ENCODE assay signal across 12 cellular contexts in the genomic region with DNA sequence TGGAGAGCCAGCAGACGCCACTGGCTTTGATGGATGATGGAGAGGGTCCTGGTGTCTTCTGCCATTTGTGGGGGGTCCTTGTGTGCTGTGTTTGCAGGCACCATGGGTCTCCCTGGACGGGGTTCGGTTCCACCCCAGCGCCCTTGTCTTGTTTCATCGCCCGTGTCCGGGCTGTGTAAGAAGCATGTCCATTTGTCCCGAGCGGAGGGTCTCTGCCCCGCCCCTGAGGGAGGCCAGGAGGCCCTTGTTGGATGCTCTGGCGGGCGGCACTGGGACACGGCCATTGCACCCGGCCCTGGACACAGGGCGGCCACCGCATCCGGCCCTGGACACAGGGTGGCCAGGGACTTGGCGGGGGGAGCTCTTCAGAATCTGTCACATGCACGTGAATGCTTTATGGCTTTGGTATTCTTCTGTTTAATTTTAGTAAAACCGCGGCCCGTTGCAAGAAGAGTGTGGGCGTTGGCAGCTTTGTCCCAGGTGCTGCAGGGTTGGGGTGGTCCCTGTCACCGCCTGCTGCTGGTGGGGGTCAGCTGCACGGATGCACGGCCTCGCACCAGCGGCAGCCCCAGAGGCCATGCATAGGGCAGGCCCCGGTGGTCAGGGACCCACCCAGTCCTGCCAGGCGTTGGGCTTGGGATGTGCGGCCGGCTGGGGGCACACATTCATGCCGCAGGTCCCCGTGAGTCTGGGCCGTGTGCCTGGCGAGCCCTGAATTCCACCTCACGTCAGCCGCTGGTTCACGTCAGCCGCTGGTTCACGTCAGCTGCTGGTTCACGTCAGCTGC. TPM values are rescaled to one million over a fixed set of nuclear protein-coding genes. Genes with fewer than 3 reads are reported as not detected.
A peak's percentile ranks its signal among the peaks of the same experiment; 100 is the strongest.
DNase-seq lines count a peak whose midpoint lies in the region; ATAC-seq and TF ChIP-seq lines count a peak whose summit lies in the region.
"Had no signal": no experiment of that assay in that cellular context is flagged by ENCODE, and none has a peak within 500 bp of the region (broad histone marks: within the 10 kb centered on the region; RNA-seq: fewer than 3 reads in every experiment).

No MANE protein-coding gene starts in this region.

- H3K27me3 Mint-ChIP-seq in activated T-cell treated with anti-CD3 and anti-CD28 coated beads, Interleukin-2, amount 50 U/mL, for 24 hours: no peaks in the 10 kb centered on the region
- peaks cover 5 to 19% (median 15%) of the 10 kb centered on the region in 3 donors for H3K27me3 Mint-ChIP-seq in immature natural killer cell (ENCODE audit: low read depth in 3 of 3)
- no peaks in the 10 kb centered on the region for H3K27me3 Mint-ChIP-seq in stimulated activated naive CD8-positive, alpha-beta T cell treated with anti-CD3 and anti-CD28 coated beads, Interleukin-15, amount 100 ng/mL, for 72 hours

- peak overlapping the region; percentile 94 for H3K27ac Mint-ChIP-seq in activated T-cell treated with anti-CD3 and anti-CD28 coated beads, Interleukin-2, amount 50 U/mL, for 24 hours
- peak overlapping the region; percentile 96 to 100 (median 98) for H3K27ac Mint-ChIP-seq in immature natural killer cell
- H3K27ac Mint-ChIP-seq in stimulated activated naive CD8-positive, alpha-beta T cell treated with anti-CD3 and anti-CD28 coated beads, Interleukin-15, amount 100 ng/mL, for 72 hours: peak overlapping the region; percentile 96 to 97

- no peaks in the 10 kb centered on the region for H3K36me3 ChIP-seq in SU-DHL-6 (ENCODE audit: low read length)
- H3K36me3 ChIP-seq: Peyer's patch had no signal

- H3K27ac ChIP-seq in SU-DHL-6 (ENCODE audit: low read depth, low read length): peak overlapping the region; percentile 64

- intact Hi-C loops in sciatic nerve (cut with DNase I) (no loop called here), left colon (cut with DNase I, micrococcal nuclease) (no loop called here)

- TF ChIP-seq CTCF in SU-DHL-6 (IDR thresholded peaks at IDR 0.05; ENCODE audit: insufficient read depth, low read length, poor library complexity, severe bottlenecking): no peak

- H3K9me3 Mint-ChIP-seq in activated T-cell treated with anti-CD3 and anti-CD28 coated beads, Interleukin-2, amount 50 U/mL, for 24 hours: no peaks in the 10 kb centered on the region
- H3K9me3 Mint-ChIP-seq in immature natural killer cell: no peaks in the 10 kb centered on the region
- no peaks in the 10 kb centered on the region for H3K9me3 Mint-ChIP-seq in stimulated activated naive CD8-positive, alpha-beta T cell treated with anti-CD3 and anti-CD28 coated beads, Interleukin-15, amount 100 ng/mL, for 72 hours

- H3K9me2 ChIP-seq in SU-DHL-6 (replicated peaks; ENCODE audit: insufficient read depth, low read length): no peaks in the 10 kb centered on the region

- 0 out of 2 replicates have a peak, but pooled peaks cover 14% of the 10 kb centered on the region for H3F3A ChIP-seq in SU-DHL-6 (ENCODE audit: insufficient read depth)

- peaks cover 73% of the 10 kb centered on the region for H3K4me1 Mint-ChIP-seq in activated T-cell treated with anti-CD3 and anti-CD28 coated beads, Interleukin-2, amount 50 U/mL, for 24 hours (ENCODE audit: low read depth)
- H3K4me1 Mint-ChIP-seq in immature natural killer cell: peaks cover 76 to 82% of the 10 kb centered on the region in 2 donors
- peaks cover 77% of the 10 kb centered on the region for H3K4me1 Mint-ChIP-seq in stimulated activated naive CD8-positive, alpha-beta T cell treated with anti-CD3 and anti-CD28 coated beads, Interleukin-15, amount 100 ng/mL, for 72 hours

- H3K36me3 Mint-ChIP-seq in activated T-cell treated with anti-CD3 and anti-CD28 coated beads, Interleukin-2, amount 50 U/mL, for 24 hours (ENCODE audit: low read depth): peaks cover 21% of the 10 kb centered on the region
- peaks cover 0 to 3% (median 0%) of the 10 kb centered on the region in 3 donors for H3K36me3 Mint-ChIP-seq in immature natural killer cell

- no peak for DNase-seq in activated T-cell treated with anti-CD3 and anti-CD28 coated beads, Interleukin-2, amount 50 U/mL, for 24 hours
- DNase-seq in activated T-cell treated with anti-CD3 and anti-CD28 coated beads, Interleukin-2, amount 50 U/mL, for 1 hour: no peak
- DNase-seq in immature natural killer cell (no peak), sciatic nerve (ENCODE audit: low spot score) (no peak), left colon (no peak)
- DNase-seq in stimulated activated naive CD8-positive, alpha-beta T cell treated with anti-CD3 and anti-CD28 coated beads, Interleukin-15, amount 100 ng/mL, for 72 hours: no peak
- DNase-seq: NCI-H1417 treated with DMSO at 0.1 percent for 48 hours had no signal

- no peaks in the 10 kb centered on the region; the same call in 1 of the 2 replicates for H4K20me1 ChIP-seq in SU-DHL-6 (ENCODE audit: low read depth, low read length)

- no peak overlapping the region for H2AFZ ChIP-seq in SU-DHL-6 (ENCODE audit: low read depth, low read length, severe bottlenecking)

- no peaks in the 10 kb centered on the region for H3K79me2 ChIP-seq in SU-DHL-6 (ENCODE audit: insufficient read depth, low read length)

- peak overlapping the region; percentile 62 for H3K4me3 Mint-ChIP-seq in activated T-cell treated with anti-CD3 and anti-CD28 coated beads, Interleukin-2, amount 50 U/mL, for 24 hours
- H3K4me3 Mint-ChIP-seq in immature natural killer cell: peak overlapping the region; percentile 76 to 94 (median 85)
- peak overlapping the region; percentile 77 to 93 for H3K4me3 Mint-ChIP-seq in stimulated activated naive CD8-positive, alpha-beta T cell treated with anti-CD3 and anti-CD28 coated beads, Interleukin-15, amount 100 ng/mL, for 72 hours

- H3K4me3 ChIP-seq in SU-DHL-6 (ENCODE audit: insufficient read depth, low read length, poor library complexity, severe bottlenecking): no peak overlapping the region

- no peaks in the 10 kb centered on the region for H3K9me3 ChIP-seq in SU-DHL-6 (ENCODE audit: insufficient read depth, low read length)
- H3K9me3 ChIP-seq: Peyer's patch had no signal

- H3K4me2 ChIP-seq in SU-DHL-6 (ENCODE audit: low read depth, low read length, poor library complexity, severe bottlenecking): peak overlapping the region; percentile 34

- ATAC-seq in stimulated activated naive CD8-positive, alpha-beta T cell treated with anti-CD3 and anti-CD28 coated beads, Interleukin-15, amount 100 ng/mL, for 72 hours: no peak
- ATAC-seq in GM18511 (IDR thresholded peaks at IDR 0.05; ENCODE audit: unreplicated experiment) (no peak), sciatic nerve (no peak), left colon (no peak)

- H3K27me3 ChIP-seq in SU-DHL-6 (ENCODE audit: low read length): no peaks in the 10 kb centered on the region
- H3K27me3 ChIP-seq: Peyer's patch had no signal

- no peak overlapping the region for H3K9ac ChIP-seq in SU-DHL-6 (ENCODE audit: low read length)

RNA-seq across cellular contexts. Expression of gene ZNF750, which starts 21.0 kb away (rescaled TPM):
- polyA plus RNA-seq in immature natural killer cell: under 1 TPM in 1 of 3 donors, not detected in 2; 0.11 TPM
- total RNA-seq in sciatic nerve: not detected
- not detected for total RNA-seq in left colon
- total RNA-seq: Peyer's patch, right cardiac atrium had no signal
- polyA plus RNA-seq: AG04450 had no signal
